1 cellular context compared by ENCODE assay signal in genomic region chr4:169246957-169247396, GRCh38.
TF ChIP-seq lines count a peak whose summit lies in the region.

No MANE protein-coding gene starts in this region.

TF ChIP-seq in H1, 55 proteins besides CTCF, POLR2A, EP300 and RAD21:
- TF ChIP-seq CREB1 (IDR thresholded peaks at IDR 0.05) (no peak), JUND (IDR thresholded peaks at IDR 0.05; ENCODE audit: low read length) (no peak), ASH2L (IDR thresholded peaks at IDR 0.05; ENCODE audit: low read length) (no peak), GTF2F1 (IDR thresholded peaks at IDR 0.05; ENCODE audit: borderline replicate concordance, low read depth, low read length) (no peak)
- TF ChIP-seq, protein P1, sequence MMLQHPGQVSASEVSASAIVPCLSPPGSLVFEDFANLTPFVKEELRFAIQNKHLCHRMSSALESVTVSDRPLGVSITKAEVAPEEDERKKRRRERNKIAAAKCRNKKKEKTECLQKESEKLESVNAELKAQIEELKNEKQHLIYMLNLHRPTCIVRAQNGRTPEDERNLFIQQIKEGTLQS (IDR thresholded peaks at IDR 0.05; ENCODE audit: insufficient read depth, low read depth, low read length) = no peak
